Comparison of ENCODE assay signal across 20 cellular contexts in the genomic region with DNA sequence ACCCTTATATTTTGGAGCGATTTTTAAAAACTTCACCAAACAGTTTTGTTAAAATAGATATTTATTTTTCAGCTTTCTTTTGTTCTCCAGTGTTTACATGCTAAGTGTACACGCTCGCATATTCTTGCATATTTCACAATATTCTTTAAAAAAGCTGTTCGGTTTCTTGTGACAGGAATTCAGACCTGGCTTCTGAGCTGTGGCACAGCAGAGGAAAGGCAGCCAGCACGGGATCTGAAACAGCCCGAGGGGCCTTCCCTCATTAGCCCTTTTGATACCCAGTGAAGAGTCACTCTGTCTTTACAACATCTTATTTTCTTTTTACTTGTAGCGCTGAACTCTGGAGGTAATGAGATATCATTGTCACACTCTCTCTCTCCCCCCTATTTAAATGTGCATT.
"Had no signal": no experiment of that assay in that cellular context is flagged by ENCODE, and none has a peak within 500 bp of the region (broad histone marks: within the 10 kb centered on the region; RNA-seq: fewer than 3 reads in every experiment).

No MANE protein-coding gene starts in this region.

- H3K36me3 Mint-ChIP-seq: activated naive CD8-positive, alpha-beta T cell treated with anti-CD3 and anti-CD28 coated beads for 36 hours; mesothelial cell of epicardium; naive thymus-derived CD8-positive, alpha-beta T cell; WTC11 had no signal

- ATAC-seq: activated T-cell treated with anti-CD3 and anti-CD28 coated beads, Interleukin-2, amount 50 U/mL, for 4 hours; naive thymus-derived CD8-positive, alpha-beta T cell; right cardiac atrium had no signal

- H3K9me3 Mint-ChIP-seq: activated naive CD8-positive, alpha-beta T cell treated with anti-CD3 and anti-CD28 coated beads for 36 hours; activated T-cell treated with anti-CD3 and anti-CD28 coated beads, Interleukin-2, amount 50 U/mL, for 4 hours; activated T-helper 2 cell treated with anti-CD3 and anti-CD28 coated beads, Interferon-gamma antibody, Interleukin-2, Interleukin-4, amounts not matched to agents 10 μg/mL and 5 μg/mL and 100 μg/mL, durations not matched to agents 14 hours and 24 hours and 36 hours; naive thymus-derived CD8-positive, alpha-beta T cell; WTC11 had no signal

- H3K27ac ChIP-seq: colonic mucosa, esophagus squamous epithelium, left ventricle myocardium inferior, thyroid gland had no signal

- H3K9me3 ChIP-seq: colonic mucosa, esophagus squamous epithelium, left ventricle myocardium inferior, thyroid gland had no signal

- H3K27me3 ChIP-seq: colonic mucosa, esophagus squamous epithelium, thyroid gland had no signal

- H3K4me3 ChIP-seq: colonic mucosa, esophagus squamous epithelium, left ventricle myocardium inferior, thyroid gland had no signal

- H3K36me3 ChIP-seq: colonic mucosa, esophagus squamous epithelium, left ventricle myocardium inferior, thyroid gland had no signal

- H3K27ac Mint-ChIP-seq: activated naive CD8-positive, alpha-beta T cell treated with anti-CD3 and anti-CD28 coated beads for 36 hours; activated T-helper 2 cell treated with anti-CD3 and anti-CD28 coated beads, Interferon-gamma antibody, Interleukin-2, Interleukin-4, amounts not matched to agents 10 μg/mL and 5 μg/mL and 100 μg/mL, durations not matched to agents 14 hours and 24 hours and 36 hours; naive thymus-derived CD8-positive, alpha-beta T cell; WTC11 had no signal

- H3K4me1 ChIP-seq: colonic mucosa, esophagus squamous epithelium, left ventricle myocardium inferior, thyroid gland had no signal

- DNase-seq: activated CD4-positive, alpha-beta T cell treated with anti-CD3 and anti-CD28 coated beads, Interleukin-2, amount 50 U/mL, for 48 hours; activated CD8-positive, alpha-beta memory T cell treated with anti-CD3 and anti-CD28 coated beads, Interleukin-2, amount 50 U/mL, for 48 hours; activated naive CD4-positive, alpha-beta T cell; activated naive CD8-positive, alpha-beta T cell treated with anti-CD3 and anti-CD28 coated beads for 36 hours; activated T-cell treated with anti-CD3 and anti-CD28 coated beads, Interleukin-2, amount 50 U/mL, for 4 hours; amniotic stem cell; colonic mucosa; esophagus squamous epithelium; glutamatergic neuron; hippocampal formation; left ventricle myocardium inferior; naive thymus-derived CD8-positive, alpha-beta T cell; right cardiac atrium; stimulated activated CD4-positive, alpha-beta T cell treated with anti-CD3 and anti-CD28 coated beads, Interleukin-4, amount 100 ng/mL, for 24 hours; stimulated activated naive CD4-positive, alpha-beta T cell treated with Interleukin-2 at 50 U/mL for 16 hours; T1000; thyroid gland had no signal
